9 cellular contexts compared by ENCODE assay signal in genomic region chr3:31004025-31004678, GRCh38.
DNase-seq lines count a peak whose midpoint lies in the region; ATAC-seq, FAIRE-seq and TF ChIP-seq lines count a peak whose summit lies in the region.
"Had no signal": no experiment of that assay in that cellular context is flagged by ENCODE, and none has a peak within 500 bp of the region (broad histone marks: within the 10 kb centered on the region; RNA-seq: fewer than 3 reads in every experiment).

No MANE protein-coding gene starts in this region.

- H3K27me3 ChIP-seq in MG63 (no peaks in the 10 kb centered on the region), small intestine (ENCODE audit: control insufficient read depth in 2 of 2, insufficient read depth in 2 of 2, low read length in 2 of 2) (no peaks in the 10 kb centered on the region), endodermal cell (ENCODE audit: control insufficient read depth, insufficient read depth, low read length, poor library complexity, severe bottlenecking) (peaks cover 4% of the 10 kb centered on the region), adrenal gland (no peaks in the 10 kb centered on the region)
- H3K27me3 ChIP-seq: ovary had no signal

- H3K4me1 Mint-ChIP-seq in endodermal cell, result peaks cover 9% of the 10 kb centered on the region

- no peak overlapping the region for H3K27ac Mint-ChIP-seq in endodermal cell

- H3K9ac ChIP-seq in endodermal cell (ENCODE audit: extremely low read depth, low read length, poor library complexity, severe bottlenecking), result no peak overlapping the region

- H3K27ac ChIP-seq in small intestine (ENCODE audit: low read depth in 1 of 2, low read length in 1 of 2), result no peak overlapping the region
- no peak overlapping the region for H3K27ac ChIP-seq in endodermal cell (ENCODE audit: low read depth, low read length)
- H3K27ac ChIP-seq in adrenal gland, result no peak overlapping the region
- H3K27ac ChIP-seq: ovary had no signal

- TF ChIP-seq CTCF in fibroblast of villous mesenchyme (IDR thresholded peaks at IDR 0.05; ENCODE audit: insufficient read depth, low read depth, low read length) (no peak), endodermal cell (conservative IDR thresholded peaks at IDR 0.05) (no peak), adrenal gland (IDR thresholded peaks at IDR 0.05) (no peak)

- H3K36me3 ChIP-seq in MG63, result no peaks in the 10 kb centered on the region
- H3K36me3 ChIP-seq in small intestine (ENCODE audit: control insufficient read depth in 2 of 2, insufficient read depth in 2 of 2, low read length in 2 of 2), result no peaks in the 10 kb centered on the region
- H3K36me3 ChIP-seq in endodermal cell (ENCODE audit: control insufficient read depth, insufficient read depth, low read length), result no peaks in the 10 kb centered on the region
- no peaks in the 10 kb centered on the region for H3K36me3 ChIP-seq in adrenal gland (replicated peaks in 1 of 2)
- H3K36me3 ChIP-seq: ovary had no signal

- DNase-seq in Caki2 (ENCODE audit: low read depth) (peak; percentile 46), MG63 (peak; percentile 47), fibroblast of villous mesenchyme (ENCODE audit: low read depth) (peak; percentile 69), small intestine (no peak), ureter (ENCODE audit: low spot score) (no peak), endodermal cell (no peak), adrenal gland (no peak)
- DNase-seq: ovary had no signal

- no peak overlapping the region for H3K4me3 ChIP-seq in MG63
- H3K4me3 ChIP-seq in fibroblast of villous mesenchyme (ENCODE audit: low read depth, low read length), result no peak overlapping the region
- no peak overlapping the region for H3K4me3 ChIP-seq in small intestine (ENCODE audit: low read depth in 1 of 2, low read length in 2 of 2)
- no peak overlapping the region for H3K4me3 ChIP-seq in endodermal cell (ENCODE audit: low read length)
- no peak overlapping the region for H3K4me3 ChIP-seq in adrenal gland
- H3K4me3 ChIP-seq: ovary had no signal

- FAIRE-seq in small intestine (lab: Jason Lieb, UNC), result no peak

- TF ChIP-seq POLR2A in adrenal gland (IDR thresholded peaks at IDR 0.05), result no peak

- ATAC-seq in GM21515 (IDR thresholded peaks at IDR 0.05; ENCODE audit: unreplicated experiment), result peak; percentile 50

- no peaks in the 10 kb centered on the region for H3K9me3 ChIP-seq in MG63
- no peaks in the 10 kb centered on the region for H3K9me3 ChIP-seq in small intestine (ENCODE audit: control insufficient read depth, low read depth)
- H3K9me3 ChIP-seq in endodermal cell (ENCODE audit: control insufficient read depth, low read length), result peaks cover 11% of the 10 kb centered on the region
- no peaks in the 10 kb centered on the region for H3K9me3 ChIP-seq in adrenal gland (replicated peaks in 1 of 3)
- H3K9me3 ChIP-seq: ovary had no signal

- intact Hi-C loops in adrenal gland (cut with DNase I), result no loop called here

- peaks cover 2% of the 10 kb centered on the region for H3K27me3 Mint-ChIP-seq in endodermal cell (ENCODE audit: insufficient read depth)

- no peaks in the 10 kb centered on the region for H3K9me3 Mint-ChIP-seq in endodermal cell

- no peaks in the 10 kb centered on the region for H3K36me3 Mint-ChIP-seq in endodermal cell (ENCODE audit: low read depth)

- no peak overlapping the region for H3K4me3 Mint-ChIP-seq in endodermal cell

- H3K4me1 ChIP-seq in small intestine (ENCODE audit: control insufficient read depth in 2 of 2, insufficient read depth in 1 of 2, low read depth in 1 of 2, low read length in 1 of 2) (no peaks in the 10 kb centered on the region), endodermal cell (ENCODE audit: control insufficient read depth, insufficient read depth, low read length) (no peaks in the 10 kb centered on the region), adrenal gland (replicated peaks in 1 of 2) (no peaks in the 10 kb centered on the region)

- in situ Hi-C loops in Caki2 (cut with HindIII; ENCODE audit: low pct_unique_long_range_greater_than_20kb, low sequenced_read_pairs), result no loop called here

- 51 to 71% (median 56%) methylated on average over 3 of the region's 3 CpGs for WGBS in small intestine, 3 donors
- 85 to 90% methylated on average over 2 to 3 of the region's 3 CpGs for WGBS in endodermal cell (ENCODE audit: insufficient coverage in 1 of 2, insufficient read length in 1 of 2), 2 experiments
- 50 to 65% (median 55%) methylated on average over 3 of the region's 3 CpGs for WGBS in adrenal gland, 4 donors

Comparison
In these comparisons a context has a peak if more than half of its experiments do, and no peak if none do; other contexts are left out.
1. DNase-seq: peak in Caki2 (single experiment), MG63 (single experiment) and fibroblast of villous mesenchyme (single experiment); none in small intestine (single experiment), ureter (single experiment), endodermal cell (single experiment) and adrenal gland (0 of 7).